Comparison of ENCODE assay signal across 8 cellular contexts in the genomic region with DNA sequence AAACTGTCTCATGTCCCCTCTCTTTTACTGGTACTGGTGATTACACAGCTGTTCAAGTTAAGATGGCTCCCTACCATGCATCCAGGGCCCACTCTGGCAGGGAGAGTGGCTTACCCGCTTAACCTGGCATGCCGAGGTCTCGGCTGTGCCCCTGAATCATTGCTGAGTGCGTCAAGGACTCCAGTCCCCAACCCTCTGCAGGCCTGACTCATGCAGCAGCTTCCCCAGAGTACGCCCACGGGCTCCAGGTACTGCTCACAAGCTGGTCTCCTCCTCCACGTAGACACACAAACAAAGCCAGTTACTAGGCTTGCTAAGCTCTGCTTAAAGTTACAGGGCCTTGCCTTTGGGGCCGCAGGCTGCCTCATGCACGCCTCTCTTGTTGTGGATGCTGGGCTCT.
A peak's percentile ranks its signal among the peaks of the same experiment; 100 is the strongest.
DNase-seq lines count a peak whose midpoint lies in the region; ATAC-seq and TF ChIP-seq lines count a peak whose summit lies in the region.

No MANE protein-coding gene starts in this region.

- H3K4me1 Mint-ChIP-seq in WTC11: no peaks in the 10 kb centered on the region

- TF ChIP-seq POLR2A in vagina (IDR thresholded peaks at IDR 0.05): no peak

- DNase-seq in activated CD4-positive, alpha-beta T cell treated with anti-CD3 and anti-CD28 coated beads, Interleukin-2, amount 50 U/mL, for 4 hours: peak; percentile 81 to 87
- DNase-seq in epithelial cell of esophagus (ENCODE audit: low read depth) (peak; percentile 99), vagina (ENCODE audit: extremely low spot score in 2 of 2) (no peak), WTC11 (ENCODE audit: low spot score) (no peak), midbrain (lab: John Stamatoyannopoulos, UW) (no peak)
- peak; percentile 90 for DNase-seq in stimulated activated CD4-positive, alpha-beta T cell treated with anti-CD3 and anti-CD28 coated beads, Interleukin-2, amount 100 ng/mL, for 4 hours (ENCODE audit: low read depth)

- peaks cover 22% of the 10 kb centered on the region for H3K36me3 Mint-ChIP-seq in WTC11

- H3K4me3 ChIP-seq in epithelial cell of esophagus (ENCODE audit: low read length) (no peak overlapping the region), vagina (no peak overlapping the region)

- no peak overlapping the region for H3K27ac ChIP-seq in vagina

- intact Hi-C loops in vagina (cut with DNase I): no loop called here

- ATAC-seq in GM18868 (IDR thresholded peaks at IDR 0.05; ENCODE audit: unreplicated experiment): peak; percentile 39
- no peak for ATAC-seq in WTC11
- ATAC-seq in HG02840 (IDR thresholded peaks at IDR 0.05; ENCODE audit: low FRiP score, unreplicated experiment): no peak

- POLR2A ChIA-PET in WTC11 (lab: Charles Lee): no interaction called here

- no peak overlapping the region for H3K4me3 Mint-ChIP-seq in WTC11

- peaks cover 4% of the 10 kb centered on the region for H3K27me3 Mint-ChIP-seq in WTC11 (ENCODE audit: low read depth)

- H3K9me3 ChIP-seq in vagina: no peaks in the 10 kb centered on the region

- TF ChIP-seq CTCF in epithelial cell of esophagus (IDR thresholded peaks at IDR 0.05; ENCODE audit: insufficient read depth, low read depth, low read length, missing control alignments): no peak
- TF ChIP-seq CTCF in vagina (IDR thresholded peaks at IDR 0.05): no peak
- TF ChIP-seq CTCF in WTC11 (IDR thresholded peaks at IDR 0.05): no peak

- H3K27me3 ChIP-seq in vagina: no peaks in the 10 kb centered on the region

- CTCF ChIA-PET in WTC11 (lab: Charles Lee): no interaction called here

- no peaks in the 10 kb centered on the region for H3K4me1 ChIP-seq in vagina

- H3K27ac Mint-ChIP-seq in WTC11: no peak overlapping the region

- no peaks in the 10 kb centered on the region for H3K36me3 ChIP-seq in vagina

- H3K9me3 Mint-ChIP-seq in WTC11: peaks cover 32% of the 10 kb centered on the region

TF ChIP-seq in WTC11, 78 proteins besides CTCF, POLR2A, EP300 and RAD21:
- TF ChIP-seq CREM (CRISPR knock-in tag; IDR thresholded peaks at IDR 0.05) (no peak), ZNF416 (CRISPR knock-in tag; IDR thresholded peaks at IDR 0.05) (no peak), NFE2L1 (CRISPR knock-in tag; IDR thresholded peaks at IDR 0.05) (no peak), ZNF121 (CRISPR knock-in tag; IDR thresholded peaks at IDR 0.05) (no peak), NFATC4 (CRISPR knock-in tag; IDR thresholded peaks at IDR 0.05) (no peak)
- TF ChIP-seq, protein P1, sequence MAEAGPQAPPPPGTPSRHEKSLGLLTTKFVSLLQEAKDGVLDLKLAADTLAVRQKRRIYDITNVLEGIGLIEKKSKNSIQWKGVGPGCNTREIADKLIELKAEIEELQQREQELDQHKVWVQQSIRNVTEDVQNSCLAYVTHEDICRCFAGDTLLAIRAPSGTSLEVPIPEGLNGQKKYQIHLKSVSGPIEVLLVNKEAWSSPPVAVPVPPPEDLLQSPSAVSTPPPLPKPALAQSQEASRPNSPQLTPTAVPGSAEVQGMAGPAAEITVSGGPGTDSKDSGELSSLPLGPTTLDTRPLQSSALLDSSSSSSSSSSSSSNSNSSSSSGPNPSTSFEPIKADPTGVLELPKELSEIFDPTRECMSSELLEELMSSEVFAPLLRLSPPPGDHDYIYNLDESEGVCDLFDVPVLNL (CRISPR knock-in tag; IDR thresholded peaks at IDR 0.05; ENCODE audit: borderline replicate concordance, low read depth): no peak

Comparison
In these comparisons a context has a peak if more than half of its experiments do, and no peak if none do; other contexts are left out.
1. DNase-seq: peak in activated CD4-positive, alpha-beta T cell treated with anti-CD3 and anti-CD28 coated beads, Interleukin-2, amount 50 U/mL, for 4 hours (2 of 2), epithelial cell of esophagus (single experiment) and stimulated activated CD4-positive, alpha-beta T cell treated with anti-CD3 and anti-CD28 coated beads, Interleukin-2, amount 100 ng/mL, for 4 hours (single experiment); none in vagina (0 of 2), WTC11 (single experiment) and midbrain (single experiment).